Comparison of ENCODE assay signal across 1 cellular context in the genomic region with DNA sequence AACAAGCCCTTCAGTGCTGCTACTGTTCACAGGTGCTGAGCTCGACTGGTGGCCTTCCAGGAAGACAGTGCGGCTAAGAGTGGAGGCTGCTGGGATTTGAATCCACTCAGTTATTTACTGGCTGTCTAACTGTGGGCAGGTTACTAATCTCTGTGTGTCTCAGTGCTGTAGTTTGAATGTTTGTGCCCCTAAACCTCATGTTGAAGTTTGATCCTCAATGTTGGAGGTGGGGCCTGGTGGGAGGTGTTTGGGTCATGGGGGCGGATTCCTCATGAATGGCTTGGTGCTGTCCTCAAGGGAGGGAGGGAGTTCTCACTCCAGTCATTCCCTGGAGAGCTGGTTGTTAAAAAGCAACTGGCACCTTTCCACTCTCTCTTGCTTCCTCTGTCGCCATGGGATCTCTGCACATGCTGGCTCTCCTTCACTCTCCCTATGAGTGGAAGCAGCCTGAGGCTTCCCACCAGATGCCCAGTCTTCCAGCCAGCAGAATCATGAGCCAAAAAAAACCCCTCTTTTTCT.
TF ChIP-seq lines count a peak whose summit lies in the region.

No MANE protein-coding gene starts in this region.

TF ChIP-seq in HepG2, 621 proteins besides CTCF, POLR2A, EP300 and RAD21 (continued from another document and continues in another):
- TF ChIP-seq, protein P1, sequence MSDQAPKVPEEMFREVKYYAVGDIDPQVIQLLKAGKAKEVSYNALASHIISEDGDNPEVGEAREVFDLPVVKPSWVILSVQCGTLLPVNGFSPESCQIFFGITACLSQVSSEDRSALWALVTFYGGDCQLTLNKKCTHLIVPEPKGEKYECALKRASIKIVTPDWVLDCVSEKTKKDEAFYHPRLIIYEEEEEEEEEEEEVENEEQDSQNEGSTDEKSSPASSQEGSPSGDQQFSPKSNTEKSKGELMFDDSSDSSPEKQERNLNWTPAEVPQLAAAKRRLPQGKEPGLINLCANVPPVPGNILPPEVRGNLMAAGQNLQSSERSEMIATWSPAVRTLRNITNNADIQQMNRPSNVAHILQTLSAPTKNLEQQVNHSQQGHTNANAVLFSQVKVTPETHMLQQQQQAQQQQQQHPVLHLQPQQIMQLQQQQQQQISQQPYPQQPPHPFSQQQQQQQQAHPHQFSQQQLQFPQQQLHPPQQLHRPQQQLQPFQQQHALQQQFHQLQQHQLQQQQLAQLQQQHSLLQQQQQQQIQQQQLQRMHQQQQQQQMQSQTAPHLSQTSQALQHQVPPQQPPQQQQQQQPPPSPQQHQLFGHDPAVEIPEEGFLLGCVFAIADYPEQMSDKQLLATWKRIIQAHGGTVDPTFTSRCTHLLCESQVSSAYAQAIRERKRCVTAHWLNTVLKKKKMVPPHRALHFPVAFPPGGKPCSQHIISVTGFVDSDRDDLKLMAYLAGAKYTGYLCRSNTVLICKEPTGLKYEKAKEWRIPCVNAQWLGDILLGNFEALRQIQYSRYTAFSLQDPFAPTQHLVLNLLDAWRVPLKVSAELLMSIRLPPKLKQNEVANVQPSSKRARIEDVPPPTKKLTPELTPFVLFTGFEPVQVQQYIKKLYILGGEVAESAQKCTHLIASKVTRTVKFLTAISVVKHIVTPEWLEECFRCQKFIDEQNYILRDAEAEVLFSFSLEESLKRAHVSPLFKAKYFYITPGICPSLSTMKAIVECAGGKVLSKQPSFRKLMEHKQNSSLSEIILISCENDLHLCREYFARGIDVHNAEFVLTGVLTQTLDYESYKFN (CRISPR knock-in tag; conservative IDR thresholded peaks at IDR 0.05) = peak; percentile 57; the same call in 1 of the 2 replicates
- no peak for TF ChIP-seq ZFP36L1 (CRISPR knock-in tag; IDR thresholded peaks at IDR 0.05)
- TF ChIP-seq, protein P2, sequence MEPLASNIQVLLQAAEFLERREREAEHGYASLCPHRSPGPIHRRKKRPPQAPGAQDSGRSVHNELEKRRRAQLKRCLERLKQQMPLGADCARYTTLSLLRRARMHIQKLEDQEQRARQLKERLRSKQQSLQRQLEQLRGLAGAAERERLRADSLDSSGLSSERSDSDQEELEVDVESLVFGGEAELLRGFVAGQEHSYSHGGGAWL (CRISPR knock-in tag; IDR thresholded peaks at IDR 0.05) = no peak
- TF ChIP-seq, protein P3, sequence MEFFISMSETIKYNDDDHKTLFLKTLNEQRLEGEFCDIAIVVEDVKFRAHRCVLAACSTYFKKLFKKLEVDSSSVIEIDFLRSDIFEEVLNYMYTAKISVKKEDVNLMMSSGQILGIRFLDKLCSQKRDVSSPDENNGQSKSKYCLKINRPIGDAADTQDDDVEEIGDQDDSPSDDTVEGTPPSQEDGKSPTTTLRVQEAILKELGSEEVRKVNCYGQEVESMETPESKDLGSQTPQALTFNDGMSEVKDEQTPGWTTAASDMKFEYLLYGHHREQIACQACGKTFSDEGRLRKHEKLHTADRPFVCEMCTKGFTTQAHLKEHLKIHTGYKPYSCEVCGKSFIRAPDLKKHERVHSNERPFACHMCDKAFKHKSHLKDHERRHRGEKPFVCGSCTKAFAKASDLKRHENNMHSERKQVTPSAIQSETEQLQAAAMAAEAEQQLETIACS (CRISPR knock-in tag; IDR thresholded peaks at IDR 0.05) = no peak
- peak; percentile 53; the same call in 1 of the 2 replicates for TF ChIP-seq HNF4A (CRISPR knock-in tag; IDR thresholded peaks at IDR 0.05)
- TF ChIP-seq BORCS8-MEF2B (CRISPR knock-in tag; IDR thresholded peaks at IDR 0.05) = no peak
- no peak for TF ChIP-seq ZNF530 (CRISPR knock-in tag; IDR thresholded peaks at IDR 0.05; ENCODE audit: low read depth)
- TF ChIP-seq ZMYM4 (CRISPR knock-in tag; IDR thresholded peaks at IDR 0.05) = peak; percentile 42; the same call in 1 of the 2 replicates
- TF ChIP-seq ZNF7 (CRISPR knock-in tag; IDR thresholded peaks at IDR 0.05) = no peak
- no peak for TF ChIP-seq GABPB1 (CRISPR knock-in tag; IDR thresholded peaks at IDR 0.05)
- TF ChIP-seq NONO (IDR thresholded peaks at IDR 0.05) = no peak
- TF ChIP-seq NONO (CRISPR knock-in tag; conservative IDR thresholded peaks at IDR 0.05) = no peak
- TF ChIP-seq, protein P4, sequence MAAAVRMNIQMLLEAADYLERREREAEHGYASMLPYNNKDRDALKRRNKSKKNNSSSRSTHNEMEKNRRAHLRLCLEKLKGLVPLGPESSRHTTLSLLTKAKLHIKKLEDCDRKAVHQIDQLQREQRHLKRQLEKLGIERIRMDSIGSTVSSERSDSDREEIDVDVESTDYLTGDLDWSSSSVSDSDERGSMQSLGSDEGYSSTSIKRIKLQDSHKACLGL (CRISPR knock-in tag; IDR thresholded peaks at IDR 0.05) = no peak
- TF ChIP-seq, protein P5, sequence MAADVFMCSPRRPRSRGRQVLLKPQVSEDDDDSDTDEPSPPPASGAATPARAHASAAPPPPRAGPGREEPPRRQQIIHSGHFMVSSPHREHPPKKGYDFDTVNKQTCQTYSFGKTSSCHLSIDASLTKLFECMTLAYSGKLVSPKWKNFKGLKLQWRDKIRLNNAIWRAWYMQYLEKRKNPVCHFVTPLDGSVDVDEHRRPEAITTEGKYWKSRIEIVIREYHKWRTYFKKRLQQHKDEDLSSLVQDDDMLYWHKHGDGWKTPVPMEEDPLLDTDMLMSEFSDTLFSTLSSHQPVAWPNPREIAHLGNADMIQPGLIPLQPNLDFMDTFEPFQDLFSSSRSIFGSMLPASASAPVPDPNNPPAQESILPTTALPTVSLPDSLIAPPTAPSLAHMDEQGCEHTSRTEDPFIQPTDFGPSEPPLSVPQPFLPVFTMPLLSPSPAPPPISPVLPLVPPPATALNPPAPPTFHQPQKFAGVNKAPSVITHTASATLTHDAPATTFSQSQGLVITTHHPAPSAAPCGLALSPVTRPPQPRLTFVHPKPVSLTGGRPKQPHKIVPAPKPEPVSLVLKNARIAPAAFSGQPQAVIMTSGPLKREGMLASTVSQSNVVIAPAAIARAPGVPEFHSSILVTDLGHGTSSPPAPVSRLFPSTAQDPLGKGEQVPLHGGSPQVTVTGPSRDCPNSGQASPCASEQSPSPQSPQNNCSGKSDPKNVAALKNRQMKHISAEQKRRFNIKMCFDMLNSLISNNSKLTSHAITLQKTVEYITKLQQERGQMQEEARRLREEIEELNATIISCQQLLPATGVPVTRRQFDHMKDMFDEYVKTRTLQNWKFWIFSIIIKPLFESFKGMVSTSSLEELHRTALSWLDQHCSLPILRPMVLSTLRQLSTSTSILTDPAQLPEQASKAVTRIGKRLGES (CRISPR knock-in tag; IDR thresholded peaks at IDR 0.05; ENCODE audit: borderline replicate concordance) = no peak
- TF ChIP-seq MTF1 (CRISPR knock-in tag; IDR thresholded peaks at IDR 0.05) = no peak
- no peak for TF ChIP-seq MIER2 (CRISPR knock-in tag; IDR thresholded peaks at IDR 0.05)
- no peak for TF ChIP-seq CBX2 (IDR thresholded peaks at IDR 0.05; ENCODE audit: low read depth, low read length)
- TF ChIP-seq CBX2 (CRISPR knock-in tag; IDR thresholded peaks at IDR 0.05; ENCODE audit: low read depth) = no peak
- TF ChIP-seq ZNF274 (CRISPR knock-in tag; IDR thresholded peaks at IDR 0.05) = no peak
- TF ChIP-seq, protein P6, sequence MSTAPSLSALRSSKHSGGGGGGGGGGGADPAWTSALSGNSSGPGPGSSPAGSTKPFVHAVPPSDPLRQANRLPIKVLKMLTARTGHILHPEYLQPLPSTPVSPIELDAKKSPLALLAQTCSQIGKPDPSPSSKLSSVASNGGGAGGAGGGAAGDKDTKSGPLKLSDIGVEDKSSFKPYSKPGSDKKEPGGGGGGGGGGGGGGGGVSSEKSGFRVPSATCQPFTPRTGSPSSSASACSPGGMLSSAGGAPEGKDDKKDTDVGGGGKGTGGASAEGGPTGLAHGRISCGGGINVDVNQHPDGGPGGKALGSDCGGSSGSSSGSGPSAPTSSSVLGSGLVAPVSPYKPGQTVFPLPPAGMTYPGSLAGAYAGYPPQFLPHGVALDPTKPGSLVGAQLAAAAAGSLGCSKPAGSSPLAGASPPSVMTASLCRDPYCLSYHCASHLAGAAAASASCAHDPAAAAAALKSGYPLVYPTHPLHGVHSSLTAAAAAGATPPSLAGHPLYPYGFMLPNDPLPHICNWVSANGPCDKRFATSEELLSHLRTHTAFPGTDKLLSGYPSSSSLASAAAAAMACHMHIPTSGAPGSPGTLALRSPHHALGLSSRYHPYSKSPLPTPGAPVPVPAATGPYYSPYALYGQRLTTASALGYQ (CRISPR knock-in tag; IDR thresholded peaks at IDR 0.05) = no peak
- no peak for TF ChIP-seq TMF1 (CRISPR knock-in tag; IDR thresholded peaks at IDR 0.05; ENCODE audit: low read depth)
- no peak for TF ChIP-seq STAG1 (CRISPR knock-in tag; IDR thresholded peaks at IDR 0.05)
- TF ChIP-seq SMC3 (IDR thresholded peaks at IDR 0.05; ENCODE audit: low read length) = no peak
- TF ChIP-seq POLR2AphosphoS5 (IDR thresholded peaks at IDR 0.05; ENCODE audit: low read depth, low read length) = peak; percentile 21; the same call in 1 of the 2 replicates
- TF ChIP-seq PTBP1 (IDR thresholded peaks at IDR 0.05; ENCODE audit: low read depth, low read length, poor library complexity, severe bottlenecking) = no peak
- TF ChIP-seq ZNF605 (CRISPR knock-in tag; IDR thresholded peaks at IDR 0.05) = no peak
- TF ChIP-seq MTA3 (CRISPR knock-in tag; IDR thresholded peaks at IDR 0.05) = no peak
- TF ChIP-seq RORA (CRISPR knock-in tag; IDR thresholded peaks at IDR 0.05) = no peak
- TF ChIP-seq ZNF75D (CRISPR knock-in tag; IDR thresholded peaks at IDR 0.05; ENCODE audit: borderline replicate concordance) = no peak
- TF ChIP-seq ZNF777 (CRISPR knock-in tag; IDR thresholded peaks at IDR 0.05) = no peak
- TF ChIP-seq, protein P7, sequence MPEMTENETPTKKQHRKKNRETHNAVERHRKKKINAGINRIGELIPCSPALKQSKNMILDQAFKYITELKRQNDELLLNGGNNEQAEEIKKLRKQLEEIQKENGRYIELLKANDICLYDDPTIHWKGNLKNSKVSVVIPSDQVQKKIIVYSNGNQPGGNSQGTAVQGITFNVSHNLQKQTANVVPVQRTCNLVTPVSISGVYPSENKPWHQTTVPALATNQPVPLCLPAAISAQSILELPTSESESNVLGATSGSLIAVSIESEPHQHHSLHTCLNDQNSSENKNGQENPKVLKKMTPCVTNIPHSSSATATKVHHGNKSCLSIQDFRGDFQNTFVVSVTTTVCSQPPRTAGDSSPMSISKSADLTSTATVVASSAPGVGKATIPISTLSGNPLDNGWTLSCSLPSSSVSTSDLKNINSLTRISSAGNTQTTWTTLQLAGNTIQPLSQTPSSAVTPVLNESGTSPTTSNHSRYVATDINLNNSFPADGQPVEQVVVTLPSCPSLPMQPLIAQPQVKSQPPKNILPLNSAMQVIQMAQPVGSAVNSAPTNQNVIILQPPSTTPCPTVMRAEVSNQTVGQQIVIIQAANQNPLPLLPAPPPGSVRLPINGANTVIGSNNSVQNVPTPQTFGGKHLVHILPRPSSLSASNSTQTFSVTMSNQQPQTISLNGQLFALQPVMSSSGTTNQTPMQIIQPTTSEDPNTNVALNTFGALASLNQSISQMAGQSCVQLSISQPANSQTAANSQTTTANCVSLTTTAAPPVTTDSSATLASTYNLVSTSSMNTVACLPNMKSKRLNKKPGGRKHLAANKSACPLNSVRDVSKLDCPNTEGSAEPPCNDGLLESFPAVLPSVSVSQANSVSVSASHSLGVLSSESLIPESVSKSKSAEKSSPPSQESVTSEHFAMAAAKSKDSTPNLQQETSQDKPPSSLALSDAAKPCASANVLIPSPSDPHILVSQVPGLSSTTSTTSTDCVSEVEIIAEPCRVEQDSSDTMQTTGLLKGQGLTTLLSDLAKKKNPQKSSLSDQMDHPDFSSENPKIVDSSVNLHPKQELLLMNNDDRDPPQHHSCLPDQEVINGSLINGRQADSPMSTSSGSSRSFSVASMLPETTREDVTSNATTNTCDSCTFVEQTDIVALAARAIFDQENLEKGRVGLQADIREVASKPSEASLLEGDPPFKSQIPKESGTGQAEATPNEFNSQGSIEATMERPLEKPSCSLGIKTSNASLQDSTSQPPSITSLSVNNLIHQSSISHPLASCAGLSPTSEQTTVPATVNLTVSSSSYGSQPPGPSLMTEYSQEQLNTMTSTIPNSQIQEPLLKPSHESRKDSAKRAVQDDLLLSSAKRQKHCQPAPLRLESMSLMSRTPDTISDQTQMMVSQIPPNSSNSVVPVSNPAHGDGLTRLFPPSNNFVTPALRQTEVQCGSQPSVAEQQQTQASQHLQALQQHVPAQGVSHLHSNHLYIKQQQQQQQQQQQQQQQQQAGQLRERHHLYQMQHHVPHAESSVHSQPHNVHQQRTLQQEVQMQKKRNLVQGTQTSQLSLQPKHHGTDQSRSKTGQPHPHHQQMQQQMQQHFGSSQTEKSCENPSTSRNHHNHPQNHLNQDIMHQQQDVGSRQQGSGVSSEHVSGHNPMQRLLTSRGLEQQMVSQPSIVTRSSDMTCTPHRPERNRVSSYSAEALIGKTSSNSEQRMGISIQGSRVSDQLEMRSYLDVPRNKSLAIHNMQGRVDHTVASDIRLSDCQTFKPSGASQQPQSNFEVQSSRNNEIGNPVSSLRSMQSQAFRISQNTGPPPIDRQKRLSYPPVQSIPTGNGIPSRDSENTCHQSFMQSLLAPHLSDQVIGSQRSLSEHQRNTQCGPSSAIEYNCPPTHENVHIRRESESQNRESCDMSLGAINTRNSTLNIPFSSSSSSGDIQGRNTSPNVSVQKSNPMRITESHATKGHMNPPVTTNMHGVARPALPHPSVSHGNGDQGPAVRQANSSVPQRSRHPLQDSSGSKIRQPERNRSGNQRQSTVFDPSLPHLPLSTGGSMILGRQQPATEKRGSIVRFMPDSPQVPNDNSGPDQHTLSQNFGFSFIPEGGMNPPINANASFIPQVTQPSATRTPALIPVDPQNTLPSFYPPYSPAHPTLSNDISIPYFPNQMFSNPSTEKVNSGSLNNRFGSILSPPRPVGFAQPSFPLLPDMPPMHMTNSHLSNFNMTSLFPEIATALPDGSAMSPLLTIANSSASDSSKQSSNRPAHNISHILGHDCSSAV (CRISPR knock-in tag; IDR thresholded peaks at IDR 0.05; ENCODE audit: borderline replicate concordance) = no peak
- TF ChIP-seq ZNF713 (CRISPR knock-in tag; IDR thresholded peaks at IDR 0.05) = no peak
- TF ChIP-seq NCOA2 (CRISPR knock-in tag; IDR thresholded peaks at IDR 0.05) = 0 out of 2 replicates have a peak, but pooled peaks have one; percentile 35
- TF ChIP-seq, protein P8, sequence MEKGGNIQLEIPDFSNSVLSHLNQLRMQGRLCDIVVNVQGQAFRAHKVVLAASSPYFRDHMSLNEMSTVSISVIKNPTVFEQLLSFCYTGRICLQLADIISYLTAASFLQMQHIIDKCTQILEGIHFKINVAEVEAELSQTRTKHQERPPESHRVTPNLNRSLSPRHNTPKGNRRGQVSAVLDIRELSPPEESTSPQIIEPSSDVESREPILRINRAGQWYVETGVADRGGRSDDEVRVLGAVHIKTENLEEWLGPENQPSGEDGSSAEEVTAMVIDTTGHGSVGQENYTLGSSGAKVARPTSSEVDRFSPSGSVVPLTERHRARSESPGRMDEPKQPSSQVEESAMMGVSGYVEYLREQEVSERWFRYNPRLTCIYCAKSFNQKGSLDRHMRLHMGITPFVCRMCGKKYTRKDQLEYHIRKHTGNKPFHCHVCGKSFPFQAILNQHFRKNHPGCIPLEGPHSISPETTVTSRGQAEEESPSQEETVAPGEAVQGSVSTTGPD (CRISPR knock-in tag; IDR thresholded peaks at IDR 0.05) = no peak
- TF ChIP-seq ZNF747 (CRISPR knock-in tag; IDR thresholded peaks at IDR 0.05; ENCODE audit: borderline replicate concordance) = no peak
- TF ChIP-seq ZNF260 (CRISPR knock-in tag; IDR thresholded peaks at IDR 0.05; ENCODE audit: borderline replicate concordance, low read depth) = no peak
- no peak for TF ChIP-seq ZNF550 (CRISPR knock-in tag; IDR thresholded peaks at IDR 0.05; ENCODE audit: borderline replicate concordance)
- TF ChIP-seq PAWR (CRISPR knock-in tag; IDR thresholded peaks at IDR 0.05; ENCODE audit: borderline replicate concordance) = no peak
- TF ChIP-seq ATRX (CRISPR knock-in tag; IDR thresholded peaks at IDR 0.05; ENCODE audit: borderline replicate concordance) = no peak
